Comparison of ENCODE assay signal across 8 cellular contexts in genomic region chr11:61972796-61973602, GRCh38. TPM values are rescaled to one million over a fixed set of nuclear protein-coding genes. Genes with fewer than 3 reads are reported as not detected.
DNase-seq lines count a peak whose midpoint lies in the region; ATAC-seq, FAIRE-seq and TF ChIP-seq lines count a peak whose summit lies in the region.

No MANE protein-coding gene starts in this region.

- intact Hi-C loops in Right ventricle myocardium inferior (cut with DNase I) (loop anchor here (5.0 kb wide), 1 partner anchor 134 kb away; no protein-coding TSS in a partner anchor), cardiac septum (cut with DNase I) (loop anchor here (5.0 kb wide), 1 partner anchor 134 kb away; no protein-coding TSS in a partner anchor), ascending aorta (cut with DNase I) (loop anchor here (5.0 kb wide), 1 partner anchor 156 kb away; the partner anchor contains the start of gene FADS1), HepG2 (cut with micrococcal nuclease; ENCODE audit: unreplicated experiment) (loop anchor here (1.0 to 2.0 kb wide), 4 partner anchors 8 to 82 kb away; no protein-coding TSS in a partner anchor), tibial artery (cut with DNase I; ENCODE audit: low total_unique reads) (loop anchor here (5.0 kb wide), 1 partner anchor 134 kb away; no protein-coding TSS in a partner anchor)

- peak overlapping the region; percentile 99 for H3K4me2 ChIP-seq in HepG2 (ENCODE audit: low read depth, low read length)

- CTCF ChIA-PET in HepG2 (lab: Yijun Ruan, JAX; ENCODE audit: low intra/inter-chr PET ratio, low total read pairs) = no interaction called here

- ATAC-seq in Right ventricle myocardium inferior = peak; percentile 27
- peak; percentile 78 for ATAC-seq in HepG2
- ATAC-seq in HG03521 (IDR thresholded peaks at IDR 0.05; ENCODE audit: unreplicated experiment) = no peak

- H3K27me3 ChIP-seq in ascending aorta = no peaks in the 10 kb centered on the region
- no peaks in the 10 kb centered on the region; a peak in 1 of 5 replicates for H3K27me3 ChIP-seq in HepG2 (ENCODE audit: control insufficient read depth in 1 of 2, insufficient read depth in 2 of 2, low read length in 2 of 2)
- H3K27me3 ChIP-seq in tibial artery = no peaks in the 10 kb centered on the region

- H3K27ac ChIP-seq in ascending aorta = peak overlapping the region; percentile 98 to 99
- H3K27ac ChIP-seq in HepG2 (ENCODE audit: extremely low read length, insufficient read depth, low read length) = peak overlapping the region; percentile 100
- H3K27ac ChIP-seq in tibial artery = peak overlapping the region; percentile 98 to 100

- TF ChIP-seq EP300 in HepG2 (IDR thresholded peaks at IDR 0.05; ENCODE audit: low read depth in 2 of 2, low read length in 2 of 2) (peak in 1 of 2 experiments; percentile 79; a peak in 2 of 4 replicates), HepG2 (CRISPR knock-in tag; IDR thresholded peaks at IDR 0.05; ENCODE audit: borderline replicate concordance) (peak; percentile 78)

- H3K9me3 ChIP-seq in ascending aorta (no peaks in the 10 kb centered on the region), HepG2 (ENCODE audit: low read length) (no peaks in the 10 kb centered on the region), tibial artery (no peaks in the 10 kb centered on the region)

- no peak for TF ChIP-seq CTCF in ascending aorta (IDR thresholded peaks at IDR 0.05)
- peak; percentile 4; the same call in 1 of the 2 replicates for TF ChIP-seq CTCF in HepG2 (CRISPR knock-in tag; IDR thresholded peaks at IDR 0.05)
- no peak for TF ChIP-seq CTCF in tibial artery (IDR thresholded peaks at IDR 0.05)

- H4K20me1 ChIP-seq in HepG2 (ENCODE audit: insufficient read depth, low read length) = no peaks in the 10 kb centered on the region

- BruUV-seq in HepG2 (replicated peaks; lab: Mats Ljungman, UMichigan) = no TSS peak

- no peaks in the 10 kb centered on the region for H3K36me3 ChIP-seq in ascending aorta
- no peaks in the 10 kb centered on the region for H3K36me3 ChIP-seq in HepG2 (replicated peaks in 1 of 2; ENCODE audit: control insufficient read depth in 1 of 2, insufficient read depth in 2 of 2, low read length in 2 of 2)
- no peaks in the 10 kb centered on the region for H3K36me3 ChIP-seq in tibial artery

- H2AFZ ChIP-seq in HepG2 (ENCODE audit: low read length) = no peak overlapping the region

- in situ Hi-C loops in HepG2 (cut with HindIII; ENCODE audit: extremely low pct_ligation_motif_present, low pct_unique_long_range_greater_than_20kb) = no loop called here

- FAIRE-seq in HepG2 (lab: Jason Lieb, UNC) = peak; percentile 76

- 0% methylated on average over 12 of the region's 13 CpGs for WGBS in HepG2 (ENCODE audit: low lambda C conversion rate)

- peak overlapping the region; percentile 100 for H3K9ac ChIP-seq in HepG2 (ENCODE audit: insufficient read depth, low read depth, low read length)

- TF ChIP-seq RAD21 in HepG2 (CRISPR knock-in tag; IDR thresholded peaks at IDR 0.05) = peak; percentile 59

- TF ChIP-seq POLR2A in HepG2 (IDR thresholded peaks at IDR 0.05; ENCODE audit: insufficient read depth in 1 of 2, low read depth in 2 of 2, low read length in 2 of 2) = peak; percentile 80 to 94

- peaks cover 18% of the 10 kb centered on the region for H3K79me2 ChIP-seq in HepG2 (ENCODE audit: insufficient read depth, low read length)

- H3K4me1 ChIP-seq in ascending aorta (peaks cover 44 to 60% of the 10 kb centered on the region in 2 donors), HepG2 (ENCODE audit: insufficient read depth, low read length) (peaks cover 94% of the 10 kb centered on the region), tibial artery (peaks cover 6 to 94% (median 69%) of the 10 kb centered on the region in 4 donors)

- DNase-seq in Right ventricle myocardium inferior (ENCODE audit: missing footprints) = peak; percentile 55
- DNase-seq in cardiac septum (ENCODE audit: low spot score) = no peak
- DNase-seq in ascending aorta (ENCODE audit: low spot score in 2 of 2) = peak in 1 of 2 donors; percentile 73
- DNase-seq in HepG2 (ENCODE audit: low spot score) = peak; percentile 95
- peak; percentile 57 to 74 for DNase-seq in tibial artery
- no peak for DNase-seq in HuH-7.5 (ENCODE audit: low spot score)
- no peak for DNase-seq in NCI-H1694 (lab: John Stamatoyannopoulos, UW)

- peak overlapping the region in 1 of 2 donors; percentile 19 for H3K4me3 ChIP-seq in ascending aorta
- peak overlapping the region; percentile 65 to 72 (median 71) for H3K4me3 ChIP-seq in HepG2 (replicated peaks in 1 of 3; ENCODE audit: insufficient read depth in 1 of 3, low read depth in 2 of 3, low read length in 3 of 3)
- no peak overlapping the region for H3K4me3 ChIP-seq in tibial artery

- POLR2A ChIA-PET in HepG2 (lab: Yijun Ruan, JAX) = interaction anchor here (0.7 to 14.8 kb wide), 24 partner anchors 10 to 868 kb away, joined by 3 to 518 read pairs (median 6); partner anchors contain the start of genes BEST1 and FADS1

RNA-seq across cellular contexts. Expression of gene FTH1, which starts 5.6 kb away (rescaled TPM):
- total RNA-seq in Right ventricle myocardium inferior (2,493 TPM), cardiac septum (3,174 TPM), ascending aorta (2,353 TPM), HepG2 (2016; rRNA removed; fragmentation: Illumina TruSeq; extraction: Trizol) (544 and 607 TPM in 2 replicates)
- total RNA-seq in HepG2 (2016; cell fraction: cytosol; rRNA removed; fragmentation: Illumina TruSeq; extraction: Trizol; ENCODE audit: low read depth) = 3,105 and 3,667 TPM in 2 replicates
- total RNA-seq in HepG2 (2016; cell fraction: insoluble cytoplasmic fraction; rRNA removed; fragmentation: Illumina TruSeq; extraction: Trizol) = 481 and 554 TPM in 2 replicates
- total RNA-seq in HepG2 (2016; cell fraction: membrane; rRNA removed; fragmentation: Illumina TruSeq; extraction: Trizol) = 4,411 and 4,459 TPM in 2 replicates
- total RNA-seq in HepG2 (2016; cell fraction: nucleus; rRNA removed; fragmentation: Illumina TruSeq; extraction: Trizol) = 460 and 546 TPM in 2 replicates
- polyA plus RNA-seq in HepG2 (2011; rRNA removed) = 760 and 802 TPM in 2 replicates
- polyA plus RNA-seq in HepG2 (2011; cell fraction: cytosol; rRNA removed) = 904 and 962 TPM in 2 replicates
- 547 and 633 TPM in 2 replicates for polyA plus RNA-seq in HepG2 (2011; cell fraction: nucleus; rRNA removed)
- 4,160 and 4,286 TPM in 2 replicates for polyA plus RNA-seq in HepG2 (2012)
- polyA plus RNA-seq in HepG2 (2016; cell fraction: cytosol; fragmentation: Illumina TruSeq; extraction: Trizol; ENCODE audit: low read depth) = 74,852 and 83,301 TPM in 2 replicates
- polyA plus RNA-seq in HepG2 (2016; cell fraction: insoluble cytoplasmic fraction; fragmentation: Illumina TruSeq; extraction: Trizol; ENCODE audit: low read depth) = 2,697 and 2,813 TPM in 2 replicates
- polyA plus RNA-seq in HepG2 (2016; cell fraction: membrane; fragmentation: Illumina TruSeq; extraction: Trizol; ENCODE audit: low read depth) = 37,583 and 39,786 TPM in 2 replicates
- 2,546 and 3,012 TPM in 2 replicates for polyA plus RNA-seq in HepG2 (2016; cell fraction: nucleus; fragmentation: Illumina TruSeq; extraction: Trizol; ENCODE audit: insufficient read depth, low read depth)
- polyA minus RNA-seq in HepG2 (2011; rRNA and poly(A)+ RNA removed; ENCODE audit: low replicate concordance) = 361 and 877 TPM in 2 replicates
- 693 and 773 TPM in 2 replicates for polyA minus RNA-seq in HepG2 (2011; cell fraction: cytosol; rRNA and poly(A)+ RNA removed)
- 191 and 263 TPM in 2 replicates for polyA minus RNA-seq in HepG2 (2011; cell fraction: nucleus; rRNA and poly(A)+ RNA removed)

RNA-seq across cellular contexts. Expression of gene BEST1, which starts 22.8 kb away (rescaled TPM):
- total RNA-seq in Right ventricle myocardium inferior (1.9 TPM), cardiac septum (1.1 TPM), ascending aorta (30.9 TPM), HepG2 (2016; rRNA removed; fragmentation: Illumina TruSeq; extraction: Trizol) (0.09 TPM in 1 of 2 replicates, not detected in the other)
- total RNA-seq in HepG2 (2016; cell fraction: cytosol; rRNA removed; fragmentation: Illumina TruSeq; extraction: Trizol; ENCODE audit: low read depth) = 0.09 and 0.10 TPM in 2 replicates
- total RNA-seq in HepG2 (2016; cell fraction: insoluble cytoplasmic fraction; rRNA removed; fragmentation: Illumina TruSeq; extraction: Trizol) = 0.09 TPM in 1 of 2 replicates, not detected in the other
- 0.06 and 0.07 TPM in 2 replicates for total RNA-seq in HepG2 (2016; cell fraction: membrane; rRNA removed; fragmentation: Illumina TruSeq; extraction: Trizol)
- total RNA-seq in HepG2 (2016; cell fraction: nucleus; rRNA removed; fragmentation: Illumina TruSeq; extraction: Trizol) = 0.13 and 0.16 TPM in 2 replicates
- 0.65 and 2.3 TPM in 2 replicates for polyA plus RNA-seq in HepG2 (2011; rRNA removed)
- 0.24 and 0.96 TPM in 2 replicates for polyA plus RNA-seq in HepG2 (2011; cell fraction: cytosol; rRNA removed)
- polyA plus RNA-seq in HepG2 (2011; cell fraction: nucleus; rRNA removed) = 2.9 and 8.0 TPM in 2 replicates
- 1.1 and 1.9 TPM in 2 replicates for polyA plus RNA-seq in HepG2 (2012)
- polyA plus RNA-seq in HepG2 (2016; cell fraction: cytosol; fragmentation: Illumina TruSeq; extraction: Trizol; ENCODE audit: low read depth) = 1.3 and 1.4 TPM in 2 replicates
- 0.07 TPM in 1 of 2 replicates, not detected in the other for polyA plus RNA-seq in HepG2 (2016; cell fraction: insoluble cytoplasmic fraction; fragmentation: Illumina TruSeq; extraction: Trizol; ENCODE audit: low read depth)
- polyA plus RNA-seq in HepG2 (2016; cell fraction: membrane; fragmentation: Illumina TruSeq; extraction: Trizol; ENCODE audit: low read depth) = 0.37 and 0.43 TPM in 2 replicates
- not detected in 2 replicates for polyA plus RNA-seq in HepG2 (2016; cell fraction: nucleus; fragmentation: Illumina TruSeq; extraction: Trizol; ENCODE audit: insufficient read depth, low read depth)
- 0.28 and 1.6 TPM in 2 replicates for polyA minus RNA-seq in HepG2 (2011; rRNA and poly(A)+ RNA removed; ENCODE audit: low replicate concordance)
- 0.44 and 0.79 TPM in 2 replicates for polyA minus RNA-seq in HepG2 (2011; cell fraction: cytosol; rRNA and poly(A)+ RNA removed)
- 1.7 and 6.0 TPM in 2 replicates for polyA minus RNA-seq in HepG2 (2011; cell fraction: nucleus; rRNA and poly(A)+ RNA removed)

RNA-seq across cellular contexts. Expression of gene RAB3IL1, which starts 55.6 kb away (rescaled TPM):
- 14.0 TPM for total RNA-seq in Right ventricle myocardium inferior
- total RNA-seq in cardiac septum = 9.4 TPM
- 23.2 TPM for total RNA-seq in ascending aorta
- 1.2 and 1.3 TPM in 2 replicates for total RNA-seq in HepG2 (2016; rRNA removed; fragmentation: Illumina TruSeq; extraction: Trizol)
- total RNA-seq in HepG2 (2016; cell fraction: cytosol; rRNA removed; fragmentation: Illumina TruSeq; extraction: Trizol; ENCODE audit: low read depth) = 0.61 and 2.5 TPM in 2 replicates
- total RNA-seq in HepG2 (2016; cell fraction: insoluble cytoplasmic fraction; rRNA removed; fragmentation: Illumina TruSeq; extraction: Trizol) = 1.2 and 1.4 TPM in 2 replicates
- 1.2 and 1.4 TPM in 2 replicates for total RNA-seq in HepG2 (2016; cell fraction: membrane; rRNA removed; fragmentation: Illumina TruSeq; extraction: Trizol)
- 0.72 and 0.84 TPM in 2 replicates for total RNA-seq in HepG2 (2016; cell fraction: nucleus; rRNA removed; fragmentation: Illumina TruSeq; extraction: Trizol)
- polyA plus RNA-seq in HepG2 (2011; rRNA removed) = 2.0 and 2.2 TPM in 2 replicates
- polyA plus RNA-seq in HepG2 (2011; cell fraction: cytosol; rRNA removed) = 1.3 and 3.0 TPM in 2 replicates
- 2.5 and 3.7 TPM in 2 replicates for polyA plus RNA-seq in HepG2 (2011; cell fraction: nucleus; rRNA removed)
- 1.4 and 2.3 TPM in 2 replicates for polyA plus RNA-seq in HepG2 (2012)
- polyA plus RNA-seq in HepG2 (2016; cell fraction: cytosol; fragmentation: Illumina TruSeq; extraction: Trizol; ENCODE audit: low read depth) = 1.5 and 1.7 TPM in 2 replicates
- 1.9 and 2.5 TPM in 2 replicates for polyA plus RNA-seq in HepG2 (2016; cell fraction: insoluble cytoplasmic fraction; fragmentation: Illumina TruSeq; extraction: Trizol; ENCODE audit: low read depth)
- 1.9 and 2.3 TPM in 2 replicates for polyA plus RNA-seq in HepG2 (2016; cell fraction: membrane; fragmentation: Illumina TruSeq; extraction: Trizol; ENCODE audit: low read depth)
- polyA plus RNA-seq in HepG2 (2016; cell fraction: nucleus; fragmentation: Illumina TruSeq; extraction: Trizol; ENCODE audit: insufficient read depth, low read depth) = 2.9 and 6.6 TPM in 2 replicates
- 2.6 and 7.7 TPM in 2 replicates for polyA minus RNA-seq in HepG2 (2011; rRNA and poly(A)+ RNA removed; ENCODE audit: low replicate concordance)
- 2.8 and 11.9 TPM in 2 replicates for polyA minus RNA-seq in HepG2 (2011; cell fraction: cytosol; rRNA and poly(A)+ RNA removed)
- polyA minus RNA-seq in HepG2 (2011; cell fraction: nucleus; rRNA and poly(A)+ RNA removed) = 1.1 and 1.3 TPM in 2 replicates

Comparison
In these comparisons a context has a peak if more than half of its experiments do, and no peak if none do; other contexts are left out.
1. DNase-seq: peak in Right ventricle myocardium inferior (single experiment), HepG2 (single experiment) and tibial artery (2 of 2); none in cardiac septum (single experiment), HuH-7.5 (single experiment) and NCI-H1694 (single experiment).
2. H3K4me3 ChIP-seq: peak in HepG2 (3 of 3); none in tibial artery (0 of 2).
3. RNA of gene BEST1, which starts 22.8 kb away (total RNA-seq): 30.9 TPM in ascending aorta (single experiment); 1.9 TPM in Right ventricle myocardium inferior (single experiment), 1.1 TPM in cardiac septum (single experiment) and 0.06 to 0.16 TPM in HepG2; every median in the first group is over 10 times any median in the second.
4. Peak in every context shown above with its lines, with median percentiles within 50 percentile points of each other: H3K27ac ChIP-seq.